Comparison of ENCODE assay signal across 8 cellular contexts in genomic region chr9:129110740-129111142, GRCh38. TPM values are rescaled to one million over a fixed set of nuclear protein-coding genes. Genes with fewer than 3 reads are reported as not detected.
DNase-seq lines count a peak whose midpoint lies in the region; ATAC-seq and TF ChIP-seq lines count a peak whose summit lies in the region.

TSS of gene CRAT (minus strand) at chr9:129110793. CDS start at chr9:129110509, 284 bp downstream.

- intact Hi-C loops in left lung (cut with DNase I): no loop called here

- peak within 1 kb of the TSS; percentile 75 to 97 (median 92) for H3K27ac ChIP-seq in BLaER1 treated with 17β-estradiol and CSF1 and Interleukin-3, amounts not matched to agents 10 nM and 100 nM
- peak within 1 kb of the TSS; percentile 92 to 95 for H3K27ac ChIP-seq in left lung

- no peaks in the 10 kb centered on the region for H3K9me3 ChIP-seq in BLaER1 treated with 17β-estradiol and CSF1 and Interleukin-3, amounts not matched to agents 10 nM and 100 nM (replicated peaks in 1 of 11)
- H3K9me3 ChIP-seq in left lung: no peaks in the 10 kb centered on the region

- peak within 1 kb of the TSS; percentile 78 to 98 (median 90) for H3K4me3 ChIP-seq in BLaER1 treated with 17β-estradiol and CSF1 and Interleukin-3, amounts not matched to agents 10 nM and 100 nM
- H3K4me3 ChIP-seq in left lung: peak within 1 kb of the TSS; percentile 85 to 92

- ATAC-seq in GM19351 (IDR thresholded peaks at IDR 0.05; ENCODE audit: unreplicated experiment): peak; percentile 76
- peak; percentile 25 for ATAC-seq in HG03469 (IDR thresholded peaks at IDR 0.05; ENCODE audit: unreplicated experiment)
- ATAC-seq in left lung: peak; percentile 91

- H3K4me1 ChIP-seq in BLaER1 treated with 17β-estradiol and CSF1 and Interleukin-3, amounts not matched to agents 10 nM and 100 nM: peaks cover 51 to 65% (median 59%) of the 10 kb centered on the region in 10 experiments
- peaks cover 15 to 50% of the 10 kb centered on the region in 2 donors for H3K4me1 ChIP-seq in left lung

- H3K4me2 ChIP-seq in BLaER1 treated with 17β-estradiol and CSF1 and Interleukin-3, amounts not matched to agents 10 nM and 100 nM: peak within 1 kb of the TSS; percentile 93 to 100 (median 98)

- H3K36me3 ChIP-seq in BLaER1 treated with 17β-estradiol and CSF1 and Interleukin-3, amounts not matched to agents 10 nM and 100 nM: peaks cover 0 to 27% (median 16%) of the 10 kb centered on the region in 11 experiments; a peak in 13 of 22 replicates
- peaks cover 0 to 13% of the 10 kb centered on the region in 2 donors for H3K36me3 ChIP-seq in left lung

- H4K20me1 ChIP-seq in BLaER1 treated with 17β-estradiol and CSF1 and Interleukin-3, amounts not matched to agents 10 nM and 100 nM: peaks cover 0 to 34% (median 10%) of the 10 kb centered on the region in 11 experiments; a peak in 14 of 22 replicates

- no peak for TF ChIP-seq CTCF in left lung (IDR thresholded peaks at IDR 0.05)

- DNase-seq in NCI-H748 (lab: John Stamatoyannopoulos, UW; ENCODE audit: unreplicated experiment) (peak; percentile 88), dedifferentiated amniotic fluid mesenchymal stem cell (ENCODE audit: extremely low spot score) (peak; percentile 85), left lung (peak; percentile 99)
- DNase-seq in activated CD4-positive, alpha-beta T cell treated with anti-CD3 and anti-CD28 coated beads, Interleukin-2, amount 50 U/mL, for 24 hours (ENCODE audit: low read depth in 1 of 2, low spot score in 1 of 2): peak; percentile 91 to 92
- peak; percentile 97 to 98 for DNase-seq in stimulated activated CD4-positive, alpha-beta T cell treated with anti-CD3 and anti-CD28 coated beads, Interleukin-2, amount 100 ng/mL, for 24 hours

- no peaks in the 10 kb centered on the region for H3K27me3 ChIP-seq in BLaER1 treated with 17β-estradiol and CSF1 and Interleukin-3, amounts not matched to agents 10 nM and 100 nM
- no peaks in the 10 kb centered on the region for H3K27me3 ChIP-seq in left lung

- peak within 1 kb of the TSS; percentile 92 to 98 (median 94) for H3K9ac ChIP-seq in BLaER1 treated with 17β-estradiol and CSF1 and Interleukin-3, amounts not matched to agents 10 nM and 100 nM

RNA-seq across cellular contexts. Expression of gene CRAT, which starts in this region (rescaled TPM):
- 10 to 100 TPM; 16.8 to 33.2 TPM for total RNA-seq in left lung

Comparison
In these comparisons a context has a peak if more than half of its experiments do, and no peak if none do; other contexts are left out.
1. Peak in every context shown above with its lines: DNase-seq, ATAC-seq, H3K4me3 ChIP-seq and H3K27ac ChIP-seq.
2. ATAC-seq: peak in every context shown above with its lines; median percentile 91 in left lung; 76 in GM19351; 25 in HG03469.